In genomic region chr10:104255244-104255981, GRCh38 we compare ENCODE assay signal across 8 cellular contexts. TPM values are rescaled to one million over a fixed set of nuclear protein-coding genes. Genes with fewer than 3 reads are reported as not detected.
A peak's percentile ranks its signal among the peaks of the same experiment; 100 is the strongest.
DNase-seq lines count a peak whose midpoint lies in the region; ATAC-seq, FAIRE-seq and TF ChIP-seq lines count a peak whose summit lies in the region.

No MANE protein-coding gene starts in this region.

- no peak overlapping the region for H2BK120ac ChIP-seq in H1 (replicated peaks; ENCODE audit: low read depth, low read length)
- peak overlapping the region; percentile 97 for H2BK120ac ChIP-seq in mesenchymal stem cell (ENCODE audit: low read depth, low read length)

- H3K4ac ChIP-seq in H1 (replicated peaks; ENCODE audit: insufficient read length, low read depth, low read length) (no peak overlapping the region), mesenchymal stem cell (ENCODE audit: low read depth in 1 of 2, low read length in 2 of 2) (peak overlapping the region; percentile 99 to 100)

- H3K18ac ChIP-seq in H1 (ENCODE audit: extremely low read depth, low read length) (peak overlapping the region; percentile 15; the same call in 1 of the 2 replicates), mesenchymal stem cell (ENCODE audit: low read depth in 1 of 2, low read length in 2 of 2) (peak overlapping the region; percentile 98 to 100)

- H3K27ac ChIP-seq in H1 (ENCODE audit: low read depth, low read length) (no peak overlapping the region), mesenchymal stem cell (ENCODE audit: low read length, poor library complexity, severe bottlenecking) (peak overlapping the region; percentile 86), transverse colon (peak overlapping the region; percentile 95 to 99 (median 96))

- H2BK5ac ChIP-seq in H1 (ENCODE audit: low read depth, low read length): no peak overlapping the region
- H2BK5ac ChIP-seq in mesenchymal stem cell (ENCODE audit: low read depth, low read length, poor library complexity, severe bottlenecking): peak overlapping the region; percentile 83

- H3K4me1 ChIP-seq in H1 (replicated peaks in 1 of 4; ENCODE audit: control insufficient read depth in 3 of 4, insufficient read depth in 4 of 4, low read length in 3 of 4): peaks cover 5 to 21% (median 18%) of the 10 kb centered on the region in 4 experiments
- peaks cover 9% of the 10 kb centered on the region for H3K4me1 ChIP-seq in mesenchymal stem cell (ENCODE audit: control insufficient read depth, insufficient read depth, low read depth, low read length)
- peaks cover 11 to 64% (median 25%) of the 10 kb centered on the region in 4 donors for H3K4me1 ChIP-seq in transverse colon

- TF ChIP-seq POLR2A in H1 (IDR thresholded peaks at IDR 0.05; ENCODE audit: control extremely low read depth in 1 of 2, low read depth in 2 of 2, low read length in 2 of 2) (no peak), transverse colon (IDR thresholded peaks at IDR 0.05) (peak; percentile 62)

- H3K27me3 ChIP-seq in H1 (replicated peaks in 1 of 4; ENCODE audit: control insufficient read depth in 3 of 4, extremely low read depth in 1 of 4, insufficient read depth in 3 of 4, low read length in 3 of 4) (peaks cover 0 to 9% (median 5%) of the 10 kb centered on the region in 4 experiments; a peak in 5 of 7 replicates), mesenchymal stem cell (ENCODE audit: control insufficient read depth in 1 of 2, insufficient read depth in 1 of 2, low read length in 2 of 2) (no peaks in the 10 kb centered on the region), transverse colon (no peaks in the 10 kb centered on the region)

- H2BK15ac ChIP-seq in H1 (ENCODE audit: low read length) (no peak overlapping the region), mesenchymal stem cell (ENCODE audit: low read depth, poor library complexity, severe bottlenecking) (peak overlapping the region; percentile 91)

- TF ChIP-seq EP300 in H1 (IDR thresholded peaks at IDR 0.05; ENCODE audit: borderline replicate concordance in 1 of 2, low read depth in 2 of 2, low read length in 2 of 2) (no peak), transverse colon (IDR thresholded peaks at IDR 0.05; ENCODE audit: low read depth) (no peak)

- intact Hi-C loops in transverse colon (cut with DNase I; ENCODE audit: low total_unique reads): no loop called here

- H3K9ac ChIP-seq in H1 (replicated peaks in 1 of 4; ENCODE audit: extremely low read depth in 1 of 4, low read depth in 3 of 4, low read length in 3 of 4): peak overlapping the region in 3 of 4 experiments; percentile 41 to 82 (median 61); a peak in 5 of 7 replicates
- peak overlapping the region; percentile 100 for H3K9ac ChIP-seq in mesenchymal stem cell (ENCODE audit: low read length)

- no peak for FAIRE-seq in H1 (lab: Jason Lieb, UNC)

- H3K4me3 ChIP-seq in GM08714 (ENCODE audit: low read length) (peak overlapping the region; percentile 97), H1 (ENCODE audit: extremely low read depth in 1 of 4, insufficient read depth in 2 of 4, low read depth in 3 of 4, low read length in 4 of 4) (peak overlapping the region; percentile 70 to 76 (median 73)), mesenchymal stem cell (ENCODE audit: insufficient read depth in 1 of 2, low read depth in 1 of 2, low read length in 2 of 2) (peak overlapping the region; percentile 91 to 95), transverse colon (peak overlapping the region; percentile 62 to 90 (median 80))

- no peak overlapping the region for H4K5ac ChIP-seq in H1 (ENCODE audit: insufficient read length, low read depth, low read length)

- CTCF ChIA-PET in H1 (lab: Charles Lee; ENCODE audit: partially characterized antibody): interaction anchor here (1.2 to 4.4 kb wide), 9 partner anchors 12 to 95 kb away, joined by 3 to 21 read pairs (median 4); no protein-coding TSS in a partner anchor

- H2BK20ac ChIP-seq in H1 (ENCODE audit: low read length): no peak overlapping the region

- in situ Hi-C loops in transverse colon (cut with MboI; ENCODE audit: low pct_ligation_motif_present in 1 of 4, low pct_unique_long_range_greater_than_20kb in 1 of 4, low sequenced_read_pairs in 3 of 4): no loop called here

- H4K8ac ChIP-seq in H1 (ENCODE audit: extremely low read depth, insufficient read depth, low read length) (no peak overlapping the region; the same call in 1 of the 2 replicates), mesenchymal stem cell (ENCODE audit: low read length) (peak overlapping the region; percentile 96)

- no peaks in the 10 kb centered on the region for H3K79me2 ChIP-seq in H1 (ENCODE audit: control insufficient read depth in 1 of 2, insufficient read depth in 2 of 2, low read length in 2 of 2)

- ATAC-seq in HG03066 (IDR thresholded peaks at IDR 0.05; ENCODE audit: low read depth, unreplicated experiment): peak; percentile 39

- H3K56ac ChIP-seq in H1 (replicated peaks; ENCODE audit: insufficient read length, low read depth, low read length): no peak overlapping the region

- H3K14ac ChIP-seq in H1 (ENCODE audit: insufficient read length): no peak overlapping the region
- peak overlapping the region; percentile 94 to 100 for H3K14ac ChIP-seq in mesenchymal stem cell (ENCODE audit: low read length in 2 of 2)

- H2AFZ ChIP-seq in H1 (ENCODE audit: low read length): no peak overlapping the region
- peak overlapping the region; percentile 53 for H2AFZ ChIP-seq in mesenchymal stem cell (ENCODE audit: low read depth, low read length)

- POLR2A ChIA-PET in H1 (lab: Charles Lee; ENCODE audit: partially characterized antibody): interaction anchor here (1.0 to 7.7 kb wide), 5 partner anchors 14 to 222 kb away, joined by 3 to 81 read pairs (median 8); partner anchors contain the start of genes GSTO2 and SFR1

- WGBS in H1 (ENCODE audit: extremely low coverage in 1 of 2, insufficient coverage in 1 of 2, insufficient read length in 1 of 2, insufficient replicate concordance in 2 of 2, low coverage in 1 of 2, low lambda C conversion rate in 2 of 2, missing lambda C conversion rate in 1 of 2), 2 experiments: 8% methylated on average over 17 of the region's 17 CpGs; no CpG with 5 or more reads in 1 of the 2 experiments
- WGBS in mesenchymal stem cell: 0% methylated on average over 13 of the region's 17 CpGs
- WGBS in transverse colon (ENCODE audit: low coverage in 1 of 2), 2 donors: 0% methylated on average over 2 to 14 of the region's 17 CpGs

- H3K9me3 ChIP-seq in H1 (ENCODE audit: insufficient read depth in 2 of 2, low read depth in 1 of 2, low read length in 1 of 2) (no peaks in the 10 kb centered on the region), mesenchymal stem cell (ENCODE audit: control insufficient read depth, low read length) (no peaks in the 10 kb centered on the region), transverse colon (no peaks in the 10 kb centered on the region)

- H3K4me2 ChIP-seq in H1 (ENCODE audit: insufficient read depth in 1 of 2, low read depth in 2 of 2, low read length in 2 of 2): peak overlapping the region; percentile 93 to 95
- peak overlapping the region; percentile 88 for H3K4me2 ChIP-seq in mesenchymal stem cell (ENCODE audit: low read length, poor library complexity, severe bottlenecking)

- peaks cover 2 to 10% of the 10 kb centered on the region in 2 experiments for H4K20me1 ChIP-seq in H1 (replicated peaks in 1 of 2; ENCODE audit: control insufficient read depth in 1 of 2, insufficient read depth in 2 of 2, low read length in 2 of 2)

- peaks cover 0 to 8% (median 3%) of the 10 kb centered on the region in 4 experiments; a peak in 4 of 8 replicates for H3K36me3 ChIP-seq in H1 (ENCODE audit: control insufficient read depth in 2 of 4, insufficient read depth in 4 of 4, low read length in 3 of 4)
- H3K36me3 ChIP-seq in mesenchymal stem cell (ENCODE audit: control insufficient read depth in 1 of 2, insufficient read depth in 2 of 2, low read depth in 1 of 2, low read length in 2 of 2): peaks cover 12 to 45% of the 10 kb centered on the region in 2 experiments
- peaks cover 0 to 26% (median 6%) of the 10 kb centered on the region in 4 donors for H3K36me3 ChIP-seq in transverse colon

- TF ChIP-seq CTCF in H1 (IDR thresholded peaks at IDR 0.05; ENCODE audit: control extremely low read depth in 1 of 3, insufficient read depth in 1 of 3, low read depth in 1 of 3, low read length in 3 of 3) (no peak), transverse colon (IDR thresholded peaks at IDR 0.05) (no peak)

- H3K79me1 ChIP-seq in H1 (ENCODE audit: low read depth, low read length) (no peaks in the 10 kb centered on the region), mesenchymal stem cell (replicated peaks; ENCODE audit: low read length, poor library complexity, severe bottlenecking) (peaks cover 2% of the 10 kb centered on the region)

- no peak overlapping the region for H2AK5ac ChIP-seq in H1 (ENCODE audit: low read depth, low read length)
- peak overlapping the region; percentile 19 for H2AK5ac ChIP-seq in mesenchymal stem cell (ENCODE audit: low read length, severe bottlenecking)

- H3K23me2 ChIP-seq in H1 (ENCODE audit: low read depth, low read length): peaks cover 9% of the 10 kb centered on the region

- DNase-seq in 8988T (peak; percentile 25), SIG-M5 treated with dmso at 0.1 percent for 504 hours (lab: John Stamatoyannopoulos, UW; ENCODE audit: unreplicated experiment) (peak; percentile 66), H1 (ENCODE audit: low read depth in 1 of 2, low spot score in 2 of 2) (no peak), mesenchymal stem cell (peak; percentile 92), transverse colon (peak; percentile 30)
- DNase-seq in activated CD8-positive, alpha-beta memory T cell treated with anti-CD3 and anti-CD28 coated beads, Interleukin-2, amount 50 U/mL, for 4 hours: no peak

- H4K91ac ChIP-seq in H1 (replicated peaks; ENCODE audit: insufficient read length, low read length) (no peak overlapping the region), mesenchymal stem cell (ENCODE audit: low read length) (peak overlapping the region; percentile 99)

- H2BK12ac ChIP-seq in H1 (ENCODE audit: low read depth, low read length): no peak overlapping the region
- H2BK12ac ChIP-seq in mesenchymal stem cell (ENCODE audit: low read length in 2 of 2): peak overlapping the region in 1 of 2 experiments; percentile 90

- no peak overlapping the region for H3K23ac ChIP-seq in H1 (ENCODE audit: insufficient read length)
- H3K23ac ChIP-seq in mesenchymal stem cell (ENCODE audit: low read length in 2 of 2): peak overlapping the region in 1 of 2 experiments; percentile 94

- no peak for TF ChIP-seq RAD21 in H1 (IDR thresholded peaks at IDR 0.05 in 1 of 2, conservative IDR thresholded peaks at IDR 0.05 in 1 of 2; ENCODE audit: low read depth in 2 of 2, low read length in 2 of 2)

RNA-seq across cellular contexts. Expression of gene GSTO1, which starts 0.7 kb away (rescaled TPM):
- 32.5 and 33.8 TPM in 2 replicates for total RNA-seq in H1 (2021; fragmentation: NEBNext Ultra II Directional; extraction: Animal tissue kit (Norgen Biotek cat#: 25700))
- 17.3 and 22.4 TPM in 2 replicates for polyA plus RNA-seq in H1 (2011; rRNA removed)
- polyA plus RNA-seq in H1 (2011; cell fraction: cytosol; rRNA removed): 35.1 TPM
- polyA plus RNA-seq in H1 (2011; cell fraction: nucleus; rRNA removed): 8.9 TPM
- polyA plus RNA-seq in H1 (2012, experiment 1 of 2): 36.6 to 51.9 TPM (median 38.2 TPM) in 4 replicates
- polyA plus RNA-seq in H1 (2012, experiment 2 of 2): 38.4 TPM
- 38.7 TPM for polyA plus RNA-seq in H1 (2013, experiment 1 of 2)
- polyA plus RNA-seq in H1 (2013, experiment 2 of 2): 35.2 TPM
- 8.4 and 9.0 TPM in 2 replicates for polyA minus RNA-seq in H1 (2011; rRNA and poly(A)+ RNA removed)
- polyA minus RNA-seq in H1 (2011; cell fraction: cytosol; rRNA and poly(A)+ RNA removed): 9.7 TPM
- polyA minus RNA-seq in H1 (2011; cell fraction: nucleus; rRNA and poly(A)+ RNA removed): 10.0 TPM
- polyA plus RNA-seq in mesenchymal stem cell (2013, experiment 1 of 2): 324 TPM
- polyA plus RNA-seq in mesenchymal stem cell (2013, experiment 2 of 2): 340 TPM
- total RNA-seq in transverse colon: 10 to 100 TPM; 21.3 to 66.2 (median 45.9) TPM

RNA-seq across cellular contexts. Expression of gene GSTO2, which starts 13.6 kb away (rescaled TPM):
- 12.7 and 13.1 TPM in 2 replicates for total RNA-seq in H1 (2021; fragmentation: NEBNext Ultra II Directional; extraction: Animal tissue kit (Norgen Biotek cat#: 25700))
- polyA plus RNA-seq in H1 (2011; rRNA removed): 34.0 and 41.7 TPM in 2 replicates
- polyA plus RNA-seq in H1 (2011; cell fraction: cytosol; rRNA removed): 28.2 TPM
- polyA plus RNA-seq in H1 (2011; cell fraction: nucleus; rRNA removed): 20.6 TPM
- polyA plus RNA-seq in H1 (2012, experiment 1 of 2): 17.5 to 19.3 TPM (median 17.6 TPM) in 4 replicates
- polyA plus RNA-seq in H1 (2012, experiment 2 of 2): 23.3 TPM
- polyA plus RNA-seq in H1 (2013, experiment 1 of 2): 12.6 TPM
- 11.7 TPM for polyA plus RNA-seq in H1 (2013, experiment 2 of 2)
- 19.5 and 23.4 TPM in 2 replicates for polyA minus RNA-seq in H1 (2011; rRNA and poly(A)+ RNA removed)
- 6.8 TPM for polyA minus RNA-seq in H1 (2011; cell fraction: cytosol; rRNA and poly(A)+ RNA removed)
- polyA minus RNA-seq in H1 (2011; cell fraction: nucleus; rRNA and poly(A)+ RNA removed): 16.5 TPM
- polyA plus RNA-seq in mesenchymal stem cell (2013, experiment 1 of 2): 2.3 TPM
- polyA plus RNA-seq in mesenchymal stem cell (2013, experiment 2 of 2): 1.9 TPM
- total RNA-seq in transverse colon: 10 to 100 TPM in 2 of 4 donors, 1 to 10 TPM in 2; 1.9 to 17.1 (median 10.6) TPM

RNA-seq across cellular contexts. Expression of gene CFAP43, which starts 23.2 kb away (rescaled TPM):
- total RNA-seq in H1 (2021; fragmentation: NEBNext Ultra II Directional; extraction: Animal tissue kit (Norgen Biotek cat#: 25700)): 0.11 and 0.23 TPM in 2 replicates
- 0.27 and 0.35 TPM in 2 replicates for polyA plus RNA-seq in H1 (2011; rRNA removed)
- 0.47 TPM for polyA plus RNA-seq in H1 (2011; cell fraction: cytosol; rRNA removed)
- polyA plus RNA-seq in H1 (2011; cell fraction: nucleus; rRNA removed): 0.31 TPM
- 0.25 to 0.69 TPM (median 0.39 TPM) in 4 replicates for polyA plus RNA-seq in H1 (2012, experiment 1 of 2)
- not detected for polyA plus RNA-seq in H1 (2012, experiment 2 of 2)
- polyA plus RNA-seq in H1 (2013, experiment 1 of 2): 0.14 TPM
- polyA plus RNA-seq in H1 (2013, experiment 2 of 2): 0.13 TPM
- 0.76 and 0.82 TPM in 2 replicates for polyA minus RNA-seq in H1 (2011; rRNA and poly(A)+ RNA removed)
- not detected for polyA minus RNA-seq in H1 (2011; cell fraction: cytosol; rRNA and poly(A)+ RNA removed)
- 1.5 TPM for polyA minus RNA-seq in H1 (2011; cell fraction: nucleus; rRNA and poly(A)+ RNA removed)
- 0.07 TPM for polyA plus RNA-seq in mesenchymal stem cell (2013, experiment 1 of 2)
- polyA plus RNA-seq in mesenchymal stem cell (2013, experiment 2 of 2): 0.07 TPM
- total RNA-seq in transverse colon: under 1 TPM in 3 of 4 donors, not detected in 1; 0.16 to 1.00 (median 0.68) TPM

Comparison
In these comparisons a context has a peak if more than half of its experiments do, and no peak if none do; other contexts are left out.
1. DNase-seq: peak in 8988T (single experiment), SIG-M5 treated with dmso at 0.1 percent for 504 hours (single experiment), mesenchymal stem cell (single experiment) and transverse colon (single experiment); none in H1 (0 of 2) and activated CD8-positive, alpha-beta memory T cell treated with anti-CD3 and anti-CD28 coated beads, Interleukin-2, amount 50 U/mL, for 4 hours (single experiment).
2. Peak in every context shown above with its lines, with median percentiles within 50 percentile points of each other: H3K4me3 ChIP-seq.